In genomic region chr12:14950982-14951746, GRCh38 we compare ENCODE assay signal across 8 cellular contexts. TPM values are rescaled to one million over a fixed set of nuclear protein-coding genes. Genes with fewer than 3 reads are reported as not detected.
DNase-seq lines count a peak whose midpoint lies in the region; ATAC-seq and TF ChIP-seq lines count a peak whose summit lies in the region.

No MANE protein-coding gene starts in this region.

- peak overlapping the region; percentile 94 to 100 (median 99) for H3K27ac Mint-ChIP-seq in CD4-positive, alpha-beta memory T cell
- peak overlapping the region; percentile 95 to 100 (median 98) for H3K27ac Mint-ChIP-seq in naive B cell

- no peaks in the 10 kb centered on the region for H3K27me3 ChIP-seq in CD4-positive, alpha-beta memory T cell (ENCODE audit: insufficient read depth, low read length)
- no peaks in the 10 kb centered on the region for H3K27me3 ChIP-seq in PC-3 (ENCODE audit: low read length)
- no peaks in the 10 kb centered on the region for H3K27me3 ChIP-seq in effector memory CD4-positive, alpha-beta T cell (replicated peaks; ENCODE audit: control insufficient read depth, insufficient read depth, low read length, poor library complexity, severe bottlenecking)

- H3K4me3 ChIP-seq in CD4-positive, alpha-beta memory T cell (ENCODE audit: low read length in 2 of 2): peak overlapping the region; percentile 45 to 51
- H3K4me3 ChIP-seq in PC-3 (ENCODE audit: low read length): no peak overlapping the region
- peak overlapping the region; percentile 39 for H3K4me3 ChIP-seq in effector memory CD4-positive, alpha-beta T cell (ENCODE audit: insufficient read depth, low read depth, low read length, poor library complexity, severe bottlenecking)

- no peaks in the 10 kb centered on the region for H3K9me3 ChIP-seq in CD4-positive, alpha-beta memory T cell (ENCODE audit: control insufficient read depth in 1 of 2, low read length in 2 of 2)
- H3K9me3 ChIP-seq in PC-3 (ENCODE audit: low read length): no peaks in the 10 kb centered on the region
- H3K9me3 ChIP-seq in effector memory CD4-positive, alpha-beta T cell (ENCODE audit: control insufficient read depth, low read length): no peaks in the 10 kb centered on the region

- TF ChIP-seq CTCF in PC-3 (conservative IDR thresholded peaks at IDR 0.05; ENCODE audit: low read depth, low read length): no peak

- peaks cover 73 to 96% (median 88%) of the 10 kb centered on the region in 4 donors for H3K4me1 Mint-ChIP-seq in CD4-positive, alpha-beta memory T cell
- peaks cover 65 to 89% (median 78%) of the 10 kb centered on the region in 3 donors for H3K4me1 Mint-ChIP-seq in naive B cell

- no peaks in the 10 kb centered on the region for H4K20me1 ChIP-seq in PC-3 (ENCODE audit: low read length)

- peak in 1 of 5 donors; percentile 63 for DNase-seq in CD4-positive, alpha-beta memory T cell
- DNase-seq in PC-3 (peak; percentile 74), naive B cell (no peak), NCI-H1105 (lab: John Stamatoyannopoulos, UW) (no peak), middle frontal gyrus (ENCODE audit: extremely low spot score, low spot score) (no peak)
- DNase-seq in effector memory CD4-positive, alpha-beta T cell: no peak

- no peaks in the 10 kb centered on the region for H3K79me2 ChIP-seq in PC-3 (ENCODE audit: low read length)

- peaks cover 0 to 3% (median 0%) of the 10 kb centered on the region in 8 donors for H3K9me3 Mint-ChIP-seq in CD4-positive, alpha-beta memory T cell
- H3K9me3 Mint-ChIP-seq in naive B cell: no peaks in the 10 kb centered on the region

- H3K4me1 ChIP-seq in CD4-positive, alpha-beta memory T cell (ENCODE audit: insufficient read depth, low read length): peaks cover 99% of the 10 kb centered on the region
- H3K4me1 ChIP-seq in PC-3 (ENCODE audit: insufficient read depth, low read length): peaks cover 65% of the 10 kb centered on the region
- H3K4me1 ChIP-seq in effector memory CD4-positive, alpha-beta T cell (ENCODE audit: control insufficient read depth, insufficient read depth, low read length, poor library complexity, severe bottlenecking): peaks cover 82% of the 10 kb centered on the region

- H3K27ac ChIP-seq in CD4-positive, alpha-beta memory T cell (ENCODE audit: low read depth, low read length): peak overlapping the region; percentile 92
- peak overlapping the region; percentile 55 for H3K27ac ChIP-seq in PC-3 (ENCODE audit: low read length)
- H3K27ac ChIP-seq in effector memory CD4-positive, alpha-beta T cell (ENCODE audit: insufficient read depth, low read length, poor library complexity, severe bottlenecking): peak overlapping the region; percentile 90

- peaks cover 49% of the 10 kb centered on the region for H3K36me3 ChIP-seq in CD4-positive, alpha-beta memory T cell (ENCODE audit: insufficient read depth, low read length)
- H3K36me3 ChIP-seq in PC-3 (ENCODE audit: low read depth, low read length): no peaks in the 10 kb centered on the region
- peaks cover 40% of the 10 kb centered on the region for H3K36me3 ChIP-seq in effector memory CD4-positive, alpha-beta T cell (ENCODE audit: control insufficient read depth, insufficient read depth, low read length)

- no peak overlapping the region for H3K9ac ChIP-seq in PC-3 (ENCODE audit: low read length)

- ATAC-seq in PC-3 (no peak), naive B cell (ENCODE audit: low read depth in 2 of 2) (no peak), GM19455 (IDR thresholded peaks at IDR 0.05; ENCODE audit: unreplicated experiment) (no peak), GM19467 (IDR thresholded peaks at IDR 0.05; ENCODE audit: unreplicated experiment) (no peak)

- H3K9me2 ChIP-seq in PC-3 (replicated peaks; ENCODE audit: low read length): no peaks in the 10 kb centered on the region

- peak overlapping the region; percentile 75 to 94 (median 90) for H3K4me3 Mint-ChIP-seq in CD4-positive, alpha-beta memory T cell
- H3K4me3 Mint-ChIP-seq in naive B cell: peak overlapping the region; percentile 63 to 95 (median 80)

- 0 out of 2 replicates have a peak overlapping the region, but pooled peaks have one; percentile 21 for H2AFZ ChIP-seq in PC-3 (ENCODE audit: low read length)

- no peaks in the 10 kb centered on the region for H3K27me3 Mint-ChIP-seq in CD4-positive, alpha-beta memory T cell
- no peaks in the 10 kb centered on the region for H3K27me3 Mint-ChIP-seq in naive B cell

- H3K4me2 ChIP-seq in PC-3 (ENCODE audit: low read length): peak overlapping the region; percentile 24

- intact Hi-C loops in CD4-positive, alpha-beta memory T cell (cut with micrococcal nuclease): loop anchor here (10.0 kb wide), 1 partner anchor 556 kb away; no protein-coding TSS in a partner anchor
- intact Hi-C loops in PC-3 (cut with micrococcal nuclease): no loop called here

- CTCF ChIA-PET in CD4-positive, alpha-beta memory T cell (lab: Charles Lee; ENCODE audit: partially characterized antibody): interaction anchor here (1.0 to 2.8 kb wide), 4 partner anchors 9 to 44 kb away, joined by 4 to 9 read pairs (median 7); partner anchors contain the start of gene ARHGDIB
- CTCF ChIA-PET in PC-3 (lab: Charles Lee): no interaction called here

- peaks cover 62 to 85% of the 10 kb centered on the region in 2 donors for H3K36me3 Mint-ChIP-seq in CD4-positive, alpha-beta memory T cell
- H3K36me3 Mint-ChIP-seq in naive B cell: peaks cover 49 to 53% of the 10 kb centered on the region in 2 donors

- POLR2A ChIA-PET in CD4-positive, alpha-beta memory T cell (lab: Charles Lee; ENCODE audit: partially characterized antibody): interaction anchor here (0.8 to 2.8 kb wide), 6 partner anchors 9 to 586 kb away, joined by 3 to 29 read pairs (median 8); partner anchors contain the start of genes ARHGDIB, ATF7IP and ERP27
- POLR2A ChIA-PET in PC-3 (lab: Charles Lee; ENCODE audit: unreplicated experiment): no interaction called here

- no peaks in the 10 kb centered on the region for H3F3A ChIP-seq in PC-3 (ENCODE audit: low read length, unreplicated experiment)

- no TSS peak for BruUV-seq in PC-3 (replicated peaks; lab: Mats Ljungman, UMichigan)

RNA-seq across cellular contexts. Expression of gene ARHGDIB, which starts 10.2 kb away (rescaled TPM):
- total RNA-seq in CD4-positive, alpha-beta memory T cell: 100 to 1,000 TPM; 717 to 768 TPM
- polyA plus RNA-seq in CD4-positive, alpha-beta memory T cell: 1,000 to 10,000 TPM; 2,962 to 4,406 TPM
- 10.4 and 12.4 TPM in 2 replicates for total RNA-seq in PC-3 (2014; rRNA removed)
- polyA plus RNA-seq in naive B cell (ENCODE audit: low read depth in 6 of 6): 1,000 to 10,000 TPM; 2,706 to 4,844 (median 2,864) TPM

RNA-seq across cellular contexts. Expression of gene ERP27, which starts 12.8 kb away (rescaled TPM):
- total RNA-seq in CD4-positive, alpha-beta memory T cell: 10 to 100 TPM in 1 of 2 experiments, 1 to 10 TPM in 1; 9.3 to 11.5 TPM
- polyA plus RNA-seq in CD4-positive, alpha-beta memory T cell: 1 to 10 TPM; 3.4 to 4.5 TPM
- total RNA-seq in PC-3 (2014; rRNA removed): not detected in 2 replicates
- polyA plus RNA-seq in naive B cell (ENCODE audit: low read depth in 6 of 6): 1 to 10 TPM; 2.4 to 4.8 (median 2.7) TPM

RNA-seq across cellular contexts. Expression of gene PDE6H, which starts 21.7 kb away (rescaled TPM):
- not detected for total RNA-seq in CD4-positive, alpha-beta memory T cell
- not detected for polyA plus RNA-seq in CD4-positive, alpha-beta memory T cell
- not detected in 2 replicates for total RNA-seq in PC-3 (2014; rRNA removed)
- not detected for polyA plus RNA-seq in naive B cell (ENCODE audit: low read depth in 6 of 6)

Comparison
In these comparisons a context has a peak if more than half of its experiments do, and no peak if none do; other contexts are left out.
1. RNA of gene ARHGDIB, which starts 10.2 kb away (total RNA-seq): 717 to 768 TPM in CD4-positive, alpha-beta memory T cell; 10.4 to 12.4 TPM in PC-3; every median in the first group is over 10 times any median in the second.
2. RNA of gene ERP27, which starts 12.8 kb away (total RNA-seq): 9.3 to 11.5 TPM in CD4-positive, alpha-beta memory T cell; not detected in PC-3; every median in the first group is over 10 times any median in the second.
3. Peak in every context shown above with its lines, with median percentiles within 50 percentile points of each other: H3K27ac ChIP-seq.